In the genomic region with DNA sequence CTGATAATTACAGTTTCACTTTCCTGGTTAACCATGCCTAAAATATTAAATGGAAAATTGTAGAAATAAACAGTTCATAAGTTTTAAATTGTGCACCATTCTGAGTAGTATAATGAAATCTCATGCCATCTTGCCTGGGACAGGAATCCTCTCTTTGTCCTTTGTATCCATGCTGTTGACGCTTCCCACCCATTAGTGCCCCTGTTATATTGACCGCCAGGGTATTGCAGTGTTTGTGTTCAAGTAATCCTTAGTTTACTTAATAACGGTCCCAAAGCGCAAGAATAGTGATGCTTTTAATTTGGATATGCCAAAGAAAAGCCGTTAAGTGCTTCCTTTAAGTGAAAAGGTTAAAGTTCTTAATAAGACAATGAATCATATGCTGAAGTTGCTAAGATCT, we compare ENCODE assay signal across 1 cellular context.
TF ChIP-seq lines count a peak whose summit lies in the region.

No MANE protein-coding gene starts in this region.

TF ChIP-seq in WTC11, 78 proteins besides CTCF, POLR2A, EP300 and RAD21:
- TF ChIP-seq, protein P1, sequence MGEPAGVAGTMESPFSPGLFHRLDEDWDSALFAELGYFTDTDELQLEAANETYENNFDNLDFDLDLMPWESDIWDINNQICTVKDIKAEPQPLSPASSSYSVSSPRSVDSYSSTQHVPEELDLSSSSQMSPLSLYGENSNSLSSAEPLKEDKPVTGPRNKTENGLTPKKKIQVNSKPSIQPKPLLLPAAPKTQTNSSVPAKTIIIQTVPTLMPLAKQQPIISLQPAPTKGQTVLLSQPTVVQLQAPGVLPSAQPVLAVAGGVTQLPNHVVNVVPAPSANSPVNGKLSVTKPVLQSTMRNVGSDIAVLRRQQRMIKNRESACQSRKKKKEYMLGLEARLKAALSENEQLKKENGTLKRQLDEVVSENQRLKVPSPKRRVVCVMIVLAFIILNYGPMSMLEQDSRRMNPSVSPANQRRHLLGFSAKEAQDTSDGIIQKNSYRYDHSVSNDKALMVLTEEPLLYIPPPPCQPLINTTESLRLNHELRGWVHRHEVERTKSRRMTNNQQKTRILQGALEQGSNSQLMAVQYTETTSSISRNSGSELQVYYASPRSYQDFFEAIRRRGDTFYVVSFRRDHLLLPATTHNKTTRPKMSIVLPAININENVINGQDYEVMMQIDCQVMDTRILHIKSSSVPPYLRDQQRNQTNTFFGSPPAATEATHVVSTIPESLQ (CRISPR knock-in tag; IDR thresholded peaks at IDR 0.05): no peak
- TF ChIP-seq KAT7 (CRISPR knock-in tag; IDR thresholded peaks at IDR 0.05; ENCODE audit: borderline replicate concordance): no peak
- TF ChIP-seq FOXP1 (CRISPR knock-in tag; IDR thresholded peaks at IDR 0.05; ENCODE audit: borderline replicate concordance): no peak
- TF ChIP-seq SMAD4 (CRISPR knock-in tag; IDR thresholded peaks at IDR 0.05): no peak
- no peak for TF ChIP-seq ZBTB21 (CRISPR knock-in tag; IDR thresholded peaks at IDR 0.05; ENCODE audit: borderline replicate concordance)
- TF ChIP-seq, protein P2, sequence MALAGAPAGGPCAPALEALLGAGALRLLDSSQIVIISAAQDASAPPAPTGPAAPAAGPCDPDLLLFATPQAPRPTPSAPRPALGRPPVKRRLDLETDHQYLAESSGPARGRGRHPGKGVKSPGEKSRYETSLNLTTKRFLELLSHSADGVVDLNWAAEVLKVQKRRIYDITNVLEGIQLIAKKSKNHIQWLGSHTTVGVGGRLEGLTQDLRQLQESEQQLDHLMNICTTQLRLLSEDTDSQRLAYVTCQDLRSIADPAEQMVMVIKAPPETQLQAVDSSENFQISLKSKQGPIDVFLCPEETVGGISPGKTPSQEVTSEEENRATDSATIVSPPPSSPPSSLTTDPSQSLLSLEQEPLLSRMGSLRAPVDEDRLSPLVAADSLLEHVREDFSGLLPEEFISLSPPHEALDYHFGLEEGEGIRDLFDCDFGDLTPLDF (CRISPR knock-in tag; IDR thresholded peaks at IDR 0.05): no peak
- TF ChIP-seq ZNF232 (CRISPR knock-in tag; IDR thresholded peaks at IDR 0.05): no peak
- TF ChIP-seq, protein P3, sequence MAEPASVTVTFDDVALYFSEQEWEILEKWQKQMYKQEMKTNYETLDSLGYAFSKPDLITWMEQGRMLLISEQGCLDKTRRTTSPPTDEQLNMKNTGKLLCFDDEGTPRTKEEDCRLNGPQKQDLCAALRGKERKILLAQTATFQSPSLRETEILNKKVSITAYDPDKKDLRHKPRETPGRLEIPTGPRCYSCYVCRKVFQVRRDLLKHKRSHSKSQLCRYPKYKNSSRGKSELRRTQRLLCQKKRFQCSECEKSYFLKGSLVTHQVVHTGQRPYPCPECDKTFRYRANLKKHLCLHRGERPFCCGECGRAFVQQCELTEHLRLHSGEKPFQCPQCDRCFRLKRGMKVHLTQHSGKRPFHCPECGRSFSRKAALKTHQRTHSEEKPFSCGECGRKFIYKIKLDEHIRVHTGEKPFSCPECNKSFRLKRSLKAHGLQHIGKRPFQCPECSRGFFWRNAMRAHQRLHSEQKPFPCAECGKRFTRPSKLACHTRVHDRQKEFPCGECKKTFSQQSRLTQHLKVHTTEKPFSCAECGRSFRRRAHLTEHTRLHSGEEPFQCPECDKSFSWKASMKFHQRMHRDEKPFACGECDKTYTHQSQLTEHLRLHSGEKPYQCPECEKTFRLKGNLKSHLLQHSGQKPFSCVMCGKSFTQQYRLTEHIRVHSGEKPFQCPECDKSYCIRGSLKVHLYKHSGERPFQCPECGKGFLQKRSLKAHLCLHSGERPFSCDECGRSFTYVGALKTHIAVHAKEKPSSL (CRISPR knock-in tag; conservative IDR thresholded peaks at IDR 0.05): no peak
- no peak for TF ChIP-seq NR2C2 (CRISPR knock-in tag; IDR thresholded peaks at IDR 0.05)
- TF ChIP-seq TEAD4 (CRISPR knock-in tag; IDR thresholded peaks at IDR 0.05): no peak
- no peak for TF ChIP-seq NR3C1 (CRISPR knock-in tag; conservative IDR thresholded peaks at IDR 0.05; ENCODE audit: low read depth)
- no peak for TF ChIP-seq RELA (CRISPR knock-in tag; IDR thresholded peaks at IDR 0.05; ENCODE audit: borderline replicate concordance)
- TF ChIP-seq CREB1 (CRISPR knock-in tag; IDR thresholded peaks at IDR 0.05): no peak
- TF ChIP-seq, protein P4, sequence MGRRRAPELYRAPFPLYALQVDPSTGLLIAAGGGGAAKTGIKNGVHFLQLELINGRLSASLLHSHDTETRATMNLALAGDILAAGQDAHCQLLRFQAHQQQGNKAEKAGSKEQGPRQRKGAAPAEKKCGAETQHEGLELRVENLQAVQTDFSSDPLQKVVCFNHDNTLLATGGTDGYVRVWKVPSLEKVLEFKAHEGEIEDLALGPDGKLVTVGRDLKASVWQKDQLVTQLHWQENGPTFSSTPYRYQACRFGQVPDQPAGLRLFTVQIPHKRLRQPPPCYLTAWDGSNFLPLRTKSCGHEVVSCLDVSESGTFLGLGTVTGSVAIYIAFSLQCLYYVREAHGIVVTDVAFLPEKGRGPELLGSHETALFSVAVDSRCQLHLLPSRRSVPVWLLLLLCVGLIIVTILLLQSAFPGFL (CRISPR knock-in tag; IDR thresholded peaks at IDR 0.05; ENCODE audit: borderline replicate concordance): no peak
